22 cellular contexts compared by ENCODE assay signal in genomic region chr17:16322636-16323035, GRCh38. TPM values are rescaled to one million over a fixed set of nuclear protein-coding genes. Genes with fewer than 3 reads are reported as not detected.
DNase-seq lines count a peak whose midpoint lies in the region; ATAC-seq, FAIRE-seq and TF ChIP-seq lines count a peak whose summit lies in the region.
"Had no signal": no experiment of that assay in that cellular context is flagged by ENCODE, and none has a peak within 500 bp of the region (broad histone marks: within the 10 kb centered on the region; RNA-seq: fewer than 3 reads in every experiment).

No MANE protein-coding gene starts in this region.

- TF ChIP-seq CTCF in A549 (IDR thresholded peaks at IDR 0.05) = no peak
- no peak for TF ChIP-seq CTCF in fibroblast of the aortic adventitia (IDR thresholded peaks at IDR 0.05; ENCODE audit: insufficient read depth, low read length)

- no peak overlapping the region for H3K4me3 Mint-ChIP-seq in immature natural killer cell
- H3K4me3 Mint-ChIP-seq: activated CD4-positive, alpha-beta T cell treated with anti-CD3 and anti-CD28 coated beads for 36 hours; activated CD8-positive, alpha-beta memory T cell treated with anti-CD3 and anti-CD28 coated beads, Interleukin-2, amount 10 ng/mL, durations not matched to agents 7 days and 5 days; stimulated activated naive B cell treated with anti-CD40 and anti-IgM and Interleukin-4, amounts not matched to agents 10 μg/mL and 1 μg/mL and 100 μg/mL, for 72 hours had no signal

- no peak overlapping the region for H3K4me2 ChIP-seq in A549

- FAIRE-seq in A549 (lab: Jason Lieb, UNC) (peak; percentile 13), GM19239 (lab: Jason Lieb, UNC) (peak; percentile 39)
- FAIRE-seq: A204.1, colon, endometrium had no signal

- H3K4me1 Mint-ChIP-seq in immature natural killer cell = no peaks in the 10 kb centered on the region
- H3K4me1 Mint-ChIP-seq: activated CD4-positive, alpha-beta T cell treated with anti-CD3 and anti-CD28 coated beads for 36 hours; activated CD8-positive, alpha-beta memory T cell treated with anti-CD3 and anti-CD28 coated beads, Interleukin-2, amount 10 ng/mL, durations not matched to agents 7 days and 5 days had no signal

- DNase-seq in A549 (ENCODE audit: low read depth in 1 of 2, low spot score in 1 of 2) (no peak), GM19239 (ENCODE audit: insufficient read length, low spot score) (no peak), amniotic epithelial cell (ENCODE audit: low read depth) (peak; percentile 68), fibroblast of the aortic adventitia (ENCODE audit: low read depth) (peak; percentile 22), immature natural killer cell (no peak), NCI-H1105 treated with DMSO at 0.1 percent for 48 hours (lab: John Stamatoyannopoulos, UW) (no peak), superior temporal gyrus (ENCODE audit: extremely low spot score) (no peak)
- DNase-seq in activated CD8-positive, alpha-beta memory T cell treated with anti-CD3 and anti-CD28 coated beads for 24 hours = no peak
- DNase-seq: activated CD4-positive, alpha-beta T cell treated with anti-CD3 and anti-CD28 coated beads for 36 hours; activated CD8-positive, alpha-beta memory T cell treated with anti-CD3 and anti-CD28 coated beads, Interleukin-2, amount 10 ng/mL, durations not matched to agents 7 days and 5 days; left lung; mucosa of descending colon; NCI-H1417 treated with DMSO at 0.1 percent for 48 hours; NCI-H69; OCI-M1; stimulated activated naive B cell treated with anti-CD40 and anti-IgM and Interleukin-4, amounts not matched to agents 10 μg/mL and 1 μg/mL and 100 μg/mL, for 72 hours; T1000; transverse colon had no signal

- ATAC-seq in A549 = no peak
- ATAC-seq: activated CD4-positive, alpha-beta T cell treated with anti-CD3 and anti-CD28 coated beads for 36 hours; activated CD8-positive, alpha-beta memory T cell treated with anti-CD3 and anti-CD28 coated beads, Interleukin-2, amount 10 ng/mL, durations not matched to agents 7 days and 5 days; left lung; mucosa of descending colon; stimulated activated naive B cell treated with anti-CD40 and anti-IgM and Interleukin-4, amounts not matched to agents 10 μg/mL and 1 μg/mL and 100 μg/mL, for 72 hours had no signal

- H3K9me3 ChIP-seq in A549 = no peaks in the 10 kb centered on the region
- H3K9me3 ChIP-seq: left lung, mucosa of descending colon, neutrophil, transverse colon had no signal

- no peak for TF ChIP-seq POLR2A in A549 (IDR thresholded peaks at IDR 0.05; ENCODE audit: low read length)

- H3K4me1 ChIP-seq in A549 = no peaks in the 10 kb centered on the region
- H3K4me1 ChIP-seq: left lung, transverse colon had no signal

- peaks cover 12 to 31% (median 17%) of the 10 kb centered on the region in 3 donors for H3K36me3 Mint-ChIP-seq in immature natural killer cell

- H3K27ac Mint-ChIP-seq in immature natural killer cell = no peak overlapping the region
- H3K27ac Mint-ChIP-seq: activated CD4-positive, alpha-beta T cell treated with anti-CD3 and anti-CD28 coated beads for 36 hours; activated CD8-positive, alpha-beta memory T cell treated with anti-CD3 and anti-CD28 coated beads, Interleukin-2, amount 10 ng/mL, durations not matched to agents 7 days and 5 days; stimulated activated naive B cell treated with anti-CD40 and anti-IgM and Interleukin-4, amounts not matched to agents 10 μg/mL and 1 μg/mL and 100 μg/mL, for 72 hours had no signal

- H3K9me3 Mint-ChIP-seq in immature natural killer cell = no peaks in the 10 kb centered on the region
- H3K9me3 Mint-ChIP-seq: stimulated activated naive B cell treated with anti-CD40 and anti-IgM and Interleukin-4, amounts not matched to agents 10 μg/mL and 1 μg/mL and 100 μg/mL, for 72 hours had no signal

- TF ChIP-seq RAD21 in A549 (conservative IDR thresholded peaks at IDR 0.05 in 1 of 2, IDR thresholded peaks at IDR 0.05 in 1 of 2) = no peak

- peaks cover 0 to 2% (median 0%) of the 10 kb centered on the region in 3 donors for H3K27me3 Mint-ChIP-seq in immature natural killer cell (ENCODE audit: low read depth in 3 of 3)
- H3K27me3 Mint-ChIP-seq: activated CD4-positive, alpha-beta T cell treated with anti-CD3 and anti-CD28 coated beads for 36 hours; activated CD8-positive, alpha-beta memory T cell treated with anti-CD3 and anti-CD28 coated beads, Interleukin-2, amount 10 ng/mL, durations not matched to agents 7 days and 5 days; stimulated activated naive B cell treated with anti-CD40 and anti-IgM and Interleukin-4, amounts not matched to agents 10 μg/mL and 1 μg/mL and 100 μg/mL, for 72 hours had no signal

- TF ChIP-seq EP300 in A549 (IDR thresholded peaks at IDR 0.05) = no peak

- H3K4me3 ChIP-seq in A549 (no peak overlapping the region), fibroblast of the aortic adventitia (ENCODE audit: low read depth, low read length) (no peak overlapping the region)
- H3K4me3 ChIP-seq: left lung, mucosa of descending colon, transverse colon had no signal

- CTCF ChIA-PET in A549 (lab: Yijun Ruan, JAX) = interaction anchor here (3.6 kb wide), 1 partner anchor 41 kb away, joined by 9 read pairs; no protein-coding TSS in a partner anchor

- no peak overlapping the region for H3K27ac ChIP-seq in A549
- H3K27ac ChIP-seq: left lung, neutrophil, transverse colon had no signal

- 87% methylated on average over 3 of the region's 3 CpGs for WGBS in A549 (ENCODE audit: missing lambda C conversion rate)

- POLR2A ChIA-PET in A549 (lab: Yijun Ruan, JAX) = no interaction called here

TF ChIP-seq in A549, 52 proteins besides CTCF, POLR2A, EP300 and RAD21 (continues in another document):
- no peak for TF ChIP-seq ESRRA (IDR thresholded peaks at IDR 0.05; ENCODE audit: borderline replicate concordance, low read length)
- TF ChIP-seq, protein P1, sequence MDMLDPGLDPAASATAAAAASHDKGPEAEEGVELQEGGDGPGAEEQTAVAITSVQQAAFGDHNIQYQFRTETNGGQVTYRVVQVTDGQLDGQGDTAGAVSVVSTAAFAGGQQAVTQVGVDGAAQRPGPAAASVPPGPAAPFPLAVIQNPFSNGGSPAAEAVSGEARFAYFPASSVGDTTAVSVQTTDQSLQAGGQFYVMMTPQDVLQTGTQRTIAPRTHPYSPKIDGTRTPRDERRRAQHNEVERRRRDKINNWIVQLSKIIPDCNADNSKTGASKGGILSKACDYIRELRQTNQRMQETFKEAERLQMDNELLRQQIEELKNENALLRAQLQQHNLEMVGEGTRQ (IDR thresholded peaks at IDR 0.05) = no peak
- no peak for TF ChIP-seq HDAC2 (IDR thresholded peaks at IDR 0.05)
- TF ChIP-seq MAFK (IDR thresholded peaks at IDR 0.05; ENCODE audit: partially characterized antibody) = no peak
- TF ChIP-seq, protein P2, sequence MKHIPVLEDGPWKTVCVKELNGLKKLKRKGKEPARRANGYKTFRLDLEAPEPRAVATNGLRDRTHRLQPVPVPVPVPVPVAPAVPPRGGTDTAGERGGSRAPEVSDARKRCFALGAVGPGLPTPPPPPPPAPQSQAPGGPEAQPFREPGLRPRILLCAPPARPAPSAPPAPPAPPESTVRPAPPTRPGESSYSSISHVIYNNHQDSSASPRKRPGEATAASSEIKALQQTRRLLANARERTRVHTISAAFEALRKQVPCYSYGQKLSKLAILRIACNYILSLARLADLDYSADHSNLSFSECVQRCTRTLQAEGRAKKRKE (CRISPR knock-in tag; IDR thresholded peaks at IDR 0.05; ENCODE audit: low read depth) = no peak
- TF ChIP-seq RFX5 (IDR thresholded peaks at IDR 0.05) = no peak
- TF ChIP-seq ELK1 (IDR thresholded peaks at IDR 0.05; ENCODE audit: low read depth, low read length) = no peak
- TF ChIP-seq ZC3H11A (IDR thresholded peaks at IDR 0.05) = no peak
- TF ChIP-seq, protein P3, sequence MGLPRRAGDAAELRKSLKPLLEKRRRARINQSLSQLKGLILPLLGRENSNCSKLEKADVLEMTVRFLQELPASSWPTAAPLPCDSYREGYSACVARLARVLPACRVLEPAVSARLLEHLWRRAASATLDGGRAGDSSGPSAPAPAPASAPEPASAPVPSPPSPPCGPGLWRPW (IDR thresholded peaks at IDR 0.05) = no peak
- no peak for TF ChIP-seq CHD2 (IDR thresholded peaks at IDR 0.05; ENCODE audit: low read length, partially characterized antibody)
- no peak for TF ChIP-seq RCOR1 (IDR thresholded peaks at IDR 0.05; ENCODE audit: low read depth, low read length)
- no peak for TF ChIP-seq FOXS1 (CRISPR knock-in tag; IDR thresholded peaks at IDR 0.05)
- TF ChIP-seq, protein P4, sequence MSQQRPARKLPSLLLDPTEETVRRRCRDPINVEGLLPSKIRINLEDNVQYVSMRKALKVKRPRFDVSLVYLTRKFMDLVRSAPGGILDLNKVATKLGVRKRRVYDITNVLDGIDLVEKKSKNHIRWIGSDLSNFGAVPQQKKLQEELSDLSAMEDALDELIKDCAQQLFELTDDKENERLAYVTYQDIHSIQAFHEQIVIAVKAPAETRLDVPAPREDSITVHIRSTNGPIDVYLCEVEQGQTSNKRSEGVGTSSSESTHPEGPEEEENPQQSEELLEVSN (IDR thresholded peaks at IDR 0.05; ENCODE audit: borderline replicate concordance, low read depth) = no peak

RNA-seq across cellular contexts. Expression of gene CENPV, which starts 30.6 kb away (rescaled TPM):
- polyA plus RNA-seq in A549 (2011; rRNA removed) (191 and 202 TPM in 2 replicates), A549 (2017; fragmentation: RNase III; extraction: RNeasy Plus Mini Kit Qiagen cat#74134 plus additional on column Dnase treatment) (106 to 114 TPM (median 112 TPM) in 3 replicates), immature natural killer cell (10 to 100 TPM; 14.2 to 28.1 (median 23.1) TPM)
- 205 and 246 TPM in 2 replicates for polyA plus RNA-seq in A549 (2012; cell fraction: cytosol; rRNA removed)
- polyA plus RNA-seq in A549 (2012; cell fraction: nucleus; rRNA removed) = 138 and 220 TPM in 2 replicates
- polyA minus RNA-seq in A549 (2011; rRNA and poly(A)+ RNA removed) = 82.3 and 91.1 TPM in 2 replicates
- total RNA-seq in fibroblast of the aortic adventitia (ENCODE audit: low replicate concordance) = 10.2 and 20.1 TPM in 2 replicates

RNA-seq across cellular contexts. Expression of gene UBB, which starts 58.3 kb away (rescaled TPM):
- polyA plus RNA-seq in A549 (2011; rRNA removed) = 2,851 and 4,311 TPM in 2 replicates
- 3,984 and 4,472 TPM in 2 replicates for polyA plus RNA-seq in A549 (2012; cell fraction: cytosol; rRNA removed)
- 2,091 and 2,511 TPM in 2 replicates for polyA plus RNA-seq in A549 (2012; cell fraction: nucleus; rRNA removed)
- polyA plus RNA-seq in A549 (2017; fragmentation: RNase III; extraction: RNeasy Plus Mini Kit Qiagen cat#74134 plus additional on column Dnase treatment) = 2,383 to 2,467 TPM (median 2,404 TPM) in 3 replicates
- 2,750 and 3,886 TPM in 2 replicates for polyA minus RNA-seq in A549 (2011; rRNA and poly(A)+ RNA removed)
- total RNA-seq in fibroblast of the aortic adventitia (ENCODE audit: low replicate concordance) = 773 and 1,074 TPM in 2 replicates
- 1,000 to 10,000 TPM; 3,354 to 4,873 (median 3,832) TPM for polyA plus RNA-seq in immature natural killer cell

Comparison
In these comparisons a context has a peak if more than half of its experiments do, and no peak if none do; other contexts are left out.
1. DNase-seq: peak in amniotic epithelial cell (single experiment) and fibroblast of the aortic adventitia (single experiment); none in A549 (0 of 2), GM19239 (single experiment), immature natural killer cell (0 of 3), NCI-H1105 treated with DMSO at 0.1 percent for 48 hours (single experiment), superior temporal gyrus (single experiment) and activated CD8-positive, alpha-beta memory T cell treated with anti-CD3 and anti-CD28 coated beads for 24 hours (single experiment).